In the genomic region with DNA sequence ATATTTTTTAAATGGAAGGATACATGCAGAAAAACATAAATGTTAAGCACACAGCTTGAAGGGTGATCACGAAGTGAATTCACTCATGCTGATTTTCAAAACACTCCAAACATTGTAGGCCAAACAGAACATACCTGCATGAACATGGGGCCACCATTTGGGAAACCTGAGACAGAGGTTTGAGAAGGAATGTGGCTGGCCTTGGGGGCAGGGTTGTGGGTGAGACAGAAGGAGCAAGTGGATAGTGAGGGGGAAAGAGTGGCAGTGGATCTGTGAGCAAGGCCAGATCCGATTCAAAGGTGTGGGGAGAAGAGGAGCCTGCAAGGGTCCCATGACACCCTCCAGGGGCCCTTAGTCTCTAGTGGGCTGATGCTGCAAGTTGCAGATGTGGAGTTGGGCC, we compare ENCODE assay signal across 26 cellular contexts.
DNase-seq lines count a peak whose midpoint lies in the region; ATAC-seq, FAIRE-seq and TF ChIP-seq lines count a peak whose summit lies in the region.
"Had no signal": no experiment of that assay in that cellular context is flagged by ENCODE, and none has a peak within 500 bp of the region (broad histone marks: within the 10 kb centered on the region; RNA-seq: fewer than 3 reads in every experiment).

No MANE protein-coding gene starts in this region.

- H3K27me3 ChIP-seq in Panc1 (ENCODE audit: control insufficient read depth, insufficient read depth, low read length) (no peaks in the 10 kb centered on the region), suprapubic skin (no peaks in the 10 kb centered on the region)
- H3K27me3 ChIP-seq: SJSA1 had no signal

- no peak overlapping the region for H3K27ac Mint-ChIP-seq in nephron progenitor cell
- H3K27ac Mint-ChIP-seq: IgD-negative memory B cell had no signal

- peak overlapping the region; percentile 14 for H3K4me3 Mint-ChIP-seq in nephron progenitor cell
- H3K4me3 Mint-ChIP-seq: CD4-positive, alpha-beta memory T cell had no signal

- peaks cover 36% of the 10 kb centered on the region for H3K4me1 Mint-ChIP-seq in nephron progenitor cell
- H3K4me1 Mint-ChIP-seq: CD4-positive, alpha-beta memory T cell had no signal

- ATAC-seq in Panc1: no peak

- TF ChIP-seq POLR2A in suprapubic skin (IDR thresholded peaks at IDR 0.05) (no peak), GM12891 (IDR thresholded peaks at IDR 0.05; ENCODE audit: low read depth, low read length) (no peak)

- H3K9me3 ChIP-seq in Panc1 (ENCODE audit: control insufficient read depth, insufficient read depth, low read depth, low read length) (no peaks in the 10 kb centered on the region), suprapubic skin (no peaks in the 10 kb centered on the region)
- H3K9me3 ChIP-seq: Caco-2, SJSA1 had no signal

- peaks cover 11% of the 10 kb centered on the region for H3K9me3 Mint-ChIP-seq in nephron progenitor cell

- peaks cover 10% of the 10 kb centered on the region for H3K36me3 Mint-ChIP-seq in nephron progenitor cell (ENCODE audit: low read depth)

- H3K4me3 ChIP-seq in Panc1 (ENCODE audit: low read depth in 2 of 2, low read length in 2 of 2) (no peak overlapping the region), suprapubic skin (no peak overlapping the region)
- H3K4me3 ChIP-seq: PC-9, SJSA1 had no signal

- no peak for TF ChIP-seq EP300 in suprapubic skin (IDR thresholded peaks at IDR 0.05)

- in situ Hi-C loops in Panc1 (cut with HindIII; ENCODE audit: low pct_unique_long_range_greater_than_20kb, low sequenced_read_pairs): no loop called here

- no peak for DNase-seq in Panc1 (ENCODE audit: low read depth, low spot score)
- peak; percentile 39 for DNase-seq in ecto neural progenitor cell (ENCODE audit: low spot score)
- no peak for DNase-seq in nephron progenitor cell
- DNase-seq in suprapubic skin (ENCODE audit: low spot score in 2 of 2): peak; percentile 36 to 38
- DNase-seq in NCI-H774 (lab: John Stamatoyannopoulos, UW): no peak
- DNase-seq in hepatic stellate cell (ENCODE audit: low spot score): no peak
- DNase-seq in GM12891 (ENCODE audit: insufficient read length, low spot score): no peak
- DNase-seq: C1 segment of cervical spinal cord; Caco-2; CD4-positive, alpha-beta memory T cell; GDM1; NCI-H1048; NCI-H1417 treated with DMSO at 0.1 percent for 48 hours; NCI-H187; NCI-H2171 treated with DMSO at 0.1 percent for 48 hours; NCI-H524; NCI-H82; PC-9; Right ventricle myocardium superior; RPMI8226 had no signal

- TF ChIP-seq CTCF in Panc1 (IDR thresholded peaks at IDR 0.05) (no peak), nephron progenitor cell (IDR thresholded peaks at IDR 0.05) (no peak), suprapubic skin (IDR thresholded peaks at IDR 0.05) (no peak)

- CTCF ChIA-PET in Panc1 (lab: Charles Lee): interaction anchor here (0.6 kb wide), 1 partner anchor 1171 kb away, joined by 5 read pairs; no protein-coding TSS in a partner anchor

- POLR2A ChIA-PET in Panc1 (lab: Charles Lee): no interaction called here

- no peak for FAIRE-seq in GM12891 (lab: Jason Lieb, UNC)
- FAIRE-seq: GM12892, GM19239, H54 had no signal

- intact Hi-C loops in Panc1 (cut with micrococcal nuclease; ENCODE audit: unreplicated experiment): no loop called here

- H3K36me3 ChIP-seq in Panc1 (ENCODE audit: control insufficient read depth, insufficient read depth, low read length): no peaks in the 10 kb centered on the region
- no peaks in the 10 kb centered on the region for H3K36me3 ChIP-seq in suprapubic skin
- H3K36me3 ChIP-seq: SJSA1 had no signal

- 97% methylated on average over 2 of the region's 2 CpGs for WGBS in suprapubic skin

- H3K4me1 ChIP-seq in Panc1 (ENCODE audit: control insufficient read depth, insufficient read depth, low read length) (0 out of 2 replicates have a peak, but pooled peaks cover 2% of the 10 kb centered on the region), suprapubic skin (no peaks in the 10 kb centered on the region)
- H3K4me1 ChIP-seq: Caco-2, SJSA1 had no signal

- H3K27ac ChIP-seq in Panc1 (ENCODE audit: low read length) (peak overlapping the region; percentile 2; the same call in 1 of the 2 replicates), suprapubic skin (no peak overlapping the region)
- H3K27ac ChIP-seq: HL-60, PC-9, SJSA1 had no signal

- peaks cover 9% of the 10 kb centered on the region for H3K27me3 Mint-ChIP-seq in nephron progenitor cell (ENCODE audit: low read depth, poor library complexity)
- H3K27me3 Mint-ChIP-seq: CD4-positive, alpha-beta memory T cell; IgD-negative memory B cell had no signal

- no TSS peak for BruUV-seq in Panc1 (replicated peaks; lab: Mats Ljungman, UMichigan)

TF ChIP-seq in GM12891, 5 proteins besides CTCF, POLR2A, EP300 and RAD21:
- TF ChIP-seq SPI1 (IDR thresholded peaks at IDR 0.05; ENCODE audit: low read depth, low read length) (no peak), TAF1 (IDR thresholded peaks at IDR 0.05; ENCODE audit: low read depth, low read length) (no peak), POU2F2 (IDR thresholded peaks at IDR 0.05; ENCODE audit: low read depth, low read length) (no peak), POLR2AphosphoS5 (IDR thresholded peaks at IDR 0.05; ENCODE audit: low read depth, low read length) (no peak), PAX5 (IDR thresholded peaks at IDR 0.05; ENCODE audit: insufficient read depth, low read length, severe bottlenecking) (no peak)

Comparison
In these comparisons a context has a peak if more than half of its experiments do, and no peak if none do; other contexts are left out.
1. DNase-seq: peak in ecto neural progenitor cell (single experiment) and suprapubic skin (2 of 2); none in Panc1 (single experiment), nephron progenitor cell (single experiment), NCI-H774 (single experiment), hepatic stellate cell (single experiment) and GM12891 (single experiment).